In genomic region chr10:77490512-77490911, GRCh38 we compare ENCODE assay signal across 28 cellular contexts.
A peak's percentile ranks its signal among the peaks of the same experiment; 100 is the strongest.
DNase-seq lines count a peak whose midpoint lies in the region; ATAC-seq and TF ChIP-seq lines count a peak whose summit lies in the region.
"Had no signal": no experiment of that assay in that cellular context is flagged by ENCODE, and none has a peak within 500 bp of the region (broad histone marks: within the 10 kb centered on the region; RNA-seq: fewer than 3 reads in every experiment).

No MANE protein-coding gene starts in this region.

- peaks cover 100% of the 10 kb centered on the region for H3K4me1 ChIP-seq in BLaER1
- peaks cover 59% of the 10 kb centered on the region in 2 donors for H3K4me1 ChIP-seq in gastrocnemius medialis

- H3K36me3 Mint-ChIP-seq in chondrocyte (ENCODE audit: low read depth): no peaks in the 10 kb centered on the region
- no peaks in the 10 kb centered on the region for H3K36me3 Mint-ChIP-seq in progenitor cell of endocrine pancreas (ENCODE audit: insufficient read depth)
- H3K36me3 Mint-ChIP-seq: CD14-positive monocyte; CD8-positive, alpha-beta memory T cell had no signal

- H3K4me3 ChIP-seq in BLaER1: no peak overlapping the region
- no peak overlapping the region for H3K4me3 ChIP-seq in gastrocnemius medialis
- H3K4me3 ChIP-seq: A549, GM12878 had no signal

- intact Hi-C loops in gastrocnemius medialis (cut with DNase I; ENCODE audit: low total_unique reads): loop anchor here (5.0 kb wide), 1 partner anchor 93 kb away; no protein-coding TSS in a partner anchor

- ATAC-seq in gastrocnemius medialis (no peak), GM19455 (IDR thresholded peaks at IDR 0.05; ENCODE audit: unreplicated experiment) (no peak), HG03039 (IDR thresholded peaks at IDR 0.05; ENCODE audit: unreplicated experiment) (no peak)
- ATAC-seq: A549, GM12878, HCT116, PC-3 had no signal

- DNase-seq in NCI-H526 (lab: John Stamatoyannopoulos, UW) (peak; percentile 56 to 68), chondrocyte (ENCODE audit: low spot score) (no peak), gastrocnemius medialis (no peak), progenitor cell of endocrine pancreas (ENCODE audit: low spot score, unreplicated experiment) (no peak)
- DNase-seq: AML-193; CD8-positive, alpha-beta memory T cell; DMS 273 treated with DMSO at 0.1 percent for 48 hours; DMS79; EL; GDM1; Karpas-422; NCI-H1092; NCI-H1417 treated with DMSO at 0.1 percent for 48 hours; NCI-H1694 treated with DMSO at 0.1 percent for 48 hours; NCI-H2081; NCI-H2227 treated with DMSO at 0.1 percent for 48 hours; NCI-H748 treated with DMSO at 0.1 percent for 48 hours; NK-92 treated with Interleukin-12 subunit alpha and Interleukin-12 subunit beta, amount 100 ng/mL, for 24 hours; PC-3; SHP77 had no signal

- H3K27me3 ChIP-seq in BLaER1: no peaks in the 10 kb centered on the region
- H3K27me3 ChIP-seq in gastrocnemius medialis: no peaks in the 10 kb centered on the region

- H3K36me3 ChIP-seq in BLaER1 (no peaks in the 10 kb centered on the region), gastrocnemius medialis (no peaks in the 10 kb centered on the region)

- H3K9me3 Mint-ChIP-seq in chondrocyte (ENCODE audit: low read depth): peaks cover 3% of the 10 kb centered on the region
- no peaks in the 10 kb centered on the region for H3K9me3 Mint-ChIP-seq in progenitor cell of endocrine pancreas (ENCODE audit: low read depth)

- H4K20me1 ChIP-seq in BLaER1: no peaks in the 10 kb centered on the region

- no peak overlapping the region for H3K9ac ChIP-seq in BLaER1

- H3K9me3 ChIP-seq in BLaER1 (no peaks in the 10 kb centered on the region), gastrocnemius medialis (no peaks in the 10 kb centered on the region)
- H3K9me3 ChIP-seq: A549 had no signal

- H3K27me3 Mint-ChIP-seq in chondrocyte (ENCODE audit: low read depth) (no peaks in the 10 kb centered on the region), progenitor cell of endocrine pancreas (peaks cover 8% of the 10 kb centered on the region)
- H3K27me3 Mint-ChIP-seq: CD8-positive, alpha-beta memory T cell had no signal

- no peak for TF ChIP-seq POLR2A in gastrocnemius medialis (IDR thresholded peaks at IDR 0.05)

- H3K4me3 Mint-ChIP-seq in chondrocyte (ENCODE audit: unreplicated experiment): no peak overlapping the region
- no peak overlapping the region for H3K4me3 Mint-ChIP-seq in progenitor cell of endocrine pancreas (ENCODE audit: low read depth)
- H3K4me3 Mint-ChIP-seq: CD14-positive monocyte; CD8-positive, alpha-beta memory T cell had no signal

- peak overlapping the region; percentile 47; the same call in 1 of the 2 replicates for H3K27ac ChIP-seq in BLaER1
- peak overlapping the region; percentile 79 to 94 (median 90) for H3K27ac ChIP-seq in gastrocnemius medialis
- H3K27ac ChIP-seq: A549, RWPE1 had no signal

- in situ Hi-C loops in gastrocnemius medialis (cut with MboI; ENCODE audit: low sequenced_read_pairs in 4 of 4): loop anchor here in 1 of 4 donors (25.0 kb wide), 1 partner anchor 328 kb away; no protein-coding TSS in a partner anchor

- H3K4me1 Mint-ChIP-seq in chondrocyte (ENCODE audit: low read depth) (peaks cover 29% of the 10 kb centered on the region), progenitor cell of endocrine pancreas (ENCODE audit: low read depth) (peaks cover 2% of the 10 kb centered on the region)
- H3K4me1 Mint-ChIP-seq: CD14-positive monocyte; CD8-positive, alpha-beta memory T cell had no signal

- H3K27ac Mint-ChIP-seq in chondrocyte (ENCODE audit: unreplicated experiment): peak overlapping the region; percentile 10
- no peak overlapping the region for H3K27ac Mint-ChIP-seq in progenitor cell of endocrine pancreas
- H3K27ac Mint-ChIP-seq: CD14-positive monocyte had no signal

- TF ChIP-seq CTCF in chondrocyte (IDR thresholded peaks at IDR 0.05) (no peak), gastrocnemius medialis (IDR thresholded peaks at IDR 0.05 in 4 of 5, conservative IDR thresholded peaks at IDR 0.05 in 1 of 5) (no peak), progenitor cell of endocrine pancreas (IDR thresholded peaks at IDR 0.05; ENCODE audit: unreplicated experiment) (no peak)

- peak overlapping the region; percentile 79 for H3K4me2 ChIP-seq in BLaER1
- H3K4me2 ChIP-seq: A549 had no signal

Comparison
In these comparisons a context has a peak if more than half of its experiments do, and no peak if none do; other contexts are left out.
1. DNase-seq: peak in NCI-H526 (2 of 2); none in chondrocyte (single experiment), gastrocnemius medialis (0 of 2) and progenitor cell of endocrine pancreas (single experiment).